In the genomic region with DNA sequence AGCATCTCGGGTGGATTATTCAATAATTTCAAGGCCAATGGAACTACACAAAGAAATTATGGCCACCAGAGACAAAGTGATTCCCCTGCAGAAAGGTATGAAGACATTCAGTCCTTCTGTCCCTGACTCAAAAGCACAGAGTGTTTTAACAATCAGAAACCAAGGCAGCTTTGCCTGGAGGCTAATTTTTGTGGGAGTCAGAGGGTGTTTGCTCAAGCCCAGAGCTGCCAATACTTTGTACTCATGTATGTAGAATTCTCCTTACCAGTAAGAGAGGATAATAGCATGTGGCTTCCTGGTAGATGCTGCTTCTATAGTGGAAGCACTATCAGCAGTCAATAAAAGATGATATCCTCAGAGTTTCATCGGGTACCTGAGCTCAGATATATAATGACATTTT, we compare ENCODE assay signal across 29 cellular contexts.
DNase-seq lines count a peak whose midpoint lies in the region; ATAC-seq and TF ChIP-seq lines count a peak whose summit lies in the region.
"Had no signal": no experiment of that assay in that cellular context is flagged by ENCODE, and none has a peak within 500 bp of the region (broad histone marks: within the 10 kb centered on the region; RNA-seq: fewer than 3 reads in every experiment).

No MANE protein-coding gene starts in this region.

- POLR2A ChIA-PET in Caco-2 (lab: Charles Lee): no interaction called here

- H3K36me3 ChIP-seq in breast epithelium (no peaks in the 10 kb centered on the region), Caco-2 (ENCODE audit: control insufficient read depth, insufficient read depth, low read length) (no peaks in the 10 kb centered on the region)
- H3K36me3 ChIP-seq: ascending aorta, thoracic aorta, vagina had no signal

- BruUV-seq in Caco-2 (replicated peaks; lab: Mats Ljungman, UMichigan): no TSS peak

- H3K27me3 ChIP-seq in breast epithelium (no peaks in the 10 kb centered on the region), Caco-2 (replicated peaks; ENCODE audit: control insufficient read depth, insufficient read depth, low read length) (no peaks in the 10 kb centered on the region; the same call in 1 of the 2 replicates)
- H3K27me3 ChIP-seq: ascending aorta, vagina had no signal

- DNase-seq in EL (peak; percentile 66), NCI-H226 (peak; percentile 51), breast epithelium (ENCODE audit: low spot score in 2 of 2) (peak in 1 of 2 donors; percentile 82), osteocyte (ENCODE audit: extremely low spot score, unreplicated experiment) (no peak), Caco-2 (no peak), NCI-H2227 treated with DMSO at 0.1 percent for 48 hours (lab: John Stamatoyannopoulos, UW) (no peak), COR-L47 (lab: John Stamatoyannopoulos, UW) (no peak)
- DNase-seq: activated CD4-positive, alpha-beta T cell treated with anti-CD3 and anti-CD28 coated beads for 36 hours; activated CD8-positive, alpha-beta memory T cell treated with anti-CD3 and anti-CD28 coated beads for 24 hours; activated effector memory CD4-positive, alpha-beta T cell treated with anti-CD3 and anti-CD28 coated beads, Interleukin-2, amount 50 U/mL, for 16 hours; activated naive CD8-positive, alpha-beta T cell treated with anti-CD3 and anti-CD28 coated beads for 36 hours; activated T-cell treated with anti-CD3 and anti-CD28 coated beads, Interleukin-2, amount 50 U/mL, for 1 hour; caudate nucleus; cortex of kidney; hypothalamus; immature natural killer cell; mesenchymal stem cell; NCI-H2107; NCI-H526; RPMI8226; SK-N-SH; stimulated activated naive CD8-positive, alpha-beta T cell treated with anti-CD3 and anti-CD28 coated beads, Interleukin-15, Interleukin-2, amounts not matched to agents 100 U/mL and 50 U/mL, for 24 hours; T-helper 17 cell had no signal

- peak overlapping the region; percentile 37 for H3K27ac Mint-ChIP-seq in osteocyte (ENCODE audit: unreplicated experiment)
- H3K27ac Mint-ChIP-seq in Caco-2 (ENCODE audit: unreplicated experiment): no peak overlapping the region
- H3K27ac Mint-ChIP-seq: activated CD4-positive, alpha-beta T cell treated with anti-CD3 and anti-CD28 coated beads for 36 hours; activated naive CD8-positive, alpha-beta T cell treated with anti-CD3 and anti-CD28 coated beads for 36 hours; CD14-positive monocyte; immature natural killer cell; T-helper 17 cell had no signal

- H3K4me3 ChIP-seq in breast epithelium (no peak overlapping the region), Caco-2 (ENCODE audit: low read depth, low read length) (no peak overlapping the region)
- H3K4me3 ChIP-seq: ascending aorta, thoracic aorta, vagina had no signal

- H3K27ac ChIP-seq in breast epithelium: peak overlapping the region; percentile 15 to 38
- H3K27ac ChIP-seq: ascending aorta, thoracic aorta, vagina had no signal

- TF ChIP-seq CTCF in breast epithelium (IDR thresholded peaks at IDR 0.05) (no peak), osteocyte (IDR thresholded peaks at IDR 0.05) (no peak), Caco-2 (IDR thresholded peaks at IDR 0.05; ENCODE audit: insufficient read depth in 1 of 2, low read depth in 1 of 2, low read length in 1 of 2, severe bottlenecking in 1 of 2, unreplicated experiment in 1 of 2) (no peak)

- CTCF ChIA-PET in Caco-2 (lab: Charles Lee): no interaction called here

- H3K9me3 ChIP-seq in breast epithelium (no peaks in the 10 kb centered on the region), Caco-2 (no peaks in the 10 kb centered on the region)
- H3K9me3 ChIP-seq: ascending aorta, SK-N-SH, thoracic aorta, vagina had no signal

- no peaks in the 10 kb centered on the region for H3K27me3 Mint-ChIP-seq in osteocyte (ENCODE audit: unreplicated experiment)
- H3K27me3 Mint-ChIP-seq in Caco-2 (ENCODE audit: insufficient read depth, unreplicated experiment): peaks cover 15% of the 10 kb centered on the region
- H3K27me3 Mint-ChIP-seq: activated CD4-positive, alpha-beta T cell treated with anti-CD3 and anti-CD28 coated beads for 36 hours; activated naive CD8-positive, alpha-beta T cell treated with anti-CD3 and anti-CD28 coated beads for 36 hours; T-helper 17 cell had no signal

- H3K4me1 Mint-ChIP-seq in osteocyte (ENCODE audit: unreplicated experiment) (peaks cover 38% of the 10 kb centered on the region), Caco-2 (ENCODE audit: low read depth, unreplicated experiment) (no peaks in the 10 kb centered on the region)
- H3K4me1 Mint-ChIP-seq: activated CD4-positive, alpha-beta T cell treated with anti-CD3 and anti-CD28 coated beads for 36 hours; activated naive CD8-positive, alpha-beta T cell treated with anti-CD3 and anti-CD28 coated beads for 36 hours; CD14-positive monocyte; immature natural killer cell; T-helper 17 cell had no signal

- H3K36me3 Mint-ChIP-seq in osteocyte (ENCODE audit: unreplicated experiment): no peaks in the 10 kb centered on the region
- H3K36me3 Mint-ChIP-seq in Caco-2 (ENCODE audit: insufficient read depth, unreplicated experiment): no peaks in the 10 kb centered on the region
- H3K36me3 Mint-ChIP-seq: activated naive CD8-positive, alpha-beta T cell treated with anti-CD3 and anti-CD28 coated beads for 36 hours; CD14-positive monocyte; immature natural killer cell had no signal

- no peak for ATAC-seq in GM19455 (IDR thresholded peaks at IDR 0.05; ENCODE audit: unreplicated experiment)
- ATAC-seq: activated CD4-positive, alpha-beta T cell treated with anti-CD3 and anti-CD28 coated beads for 36 hours; left lobe of liver; stimulated activated naive CD8-positive, alpha-beta T cell treated with anti-CD3 and anti-CD28 coated beads, Interleukin-15, Interleukin-2, amounts not matched to agents 100 U/mL and 50 U/mL, for 24 hours; T-helper 17 cell had no signal

- H3K9me3 Mint-ChIP-seq in osteocyte (ENCODE audit: unreplicated experiment): peaks cover 4% of the 10 kb centered on the region
- no peaks in the 10 kb centered on the region for H3K9me3 Mint-ChIP-seq in Caco-2 (ENCODE audit: unreplicated experiment)
- H3K9me3 Mint-ChIP-seq: activated naive CD8-positive, alpha-beta T cell treated with anti-CD3 and anti-CD28 coated beads for 36 hours had no signal

- TF ChIP-seq POLR2A in breast epithelium (IDR thresholded peaks at IDR 0.05): no peak

- no peak overlapping the region for H3K4me3 Mint-ChIP-seq in osteocyte (ENCODE audit: unreplicated experiment)
- H3K4me3 Mint-ChIP-seq in Caco-2 (ENCODE audit: unreplicated experiment): no peak overlapping the region
- H3K4me3 Mint-ChIP-seq: activated CD4-positive, alpha-beta T cell treated with anti-CD3 and anti-CD28 coated beads for 36 hours; activated naive CD8-positive, alpha-beta T cell treated with anti-CD3 and anti-CD28 coated beads for 36 hours; CD14-positive monocyte; immature natural killer cell; T-helper 17 cell had no signal

- H3K4me1 ChIP-seq in breast epithelium: no peaks in the 10 kb centered on the region
- H3K4me1 ChIP-seq in Caco-2: no peaks in the 10 kb centered on the region
- H3K4me1 ChIP-seq: ascending aorta, vagina had no signal

- intact Hi-C loops in breast epithelium (cut with DNase I; ENCODE audit: low total_unique reads) (no loop called here), Caco-2 (cut with micrococcal nuclease; ENCODE audit: unreplicated experiment) (no loop called here)

Comparison
In these comparisons a context has a peak if more than half of its experiments do, and no peak if none do; other contexts are left out.
1. DNase-seq: peak in EL (single experiment) and NCI-H226 (single experiment); none in osteocyte (single experiment), Caco-2 (0 of 2), NCI-H2227 treated with DMSO at 0.1 percent for 48 hours (single experiment) and COR-L47 (single experiment).